Comparison of ENCODE assay signal across 16 cellular contexts in the genomic region with DNA sequence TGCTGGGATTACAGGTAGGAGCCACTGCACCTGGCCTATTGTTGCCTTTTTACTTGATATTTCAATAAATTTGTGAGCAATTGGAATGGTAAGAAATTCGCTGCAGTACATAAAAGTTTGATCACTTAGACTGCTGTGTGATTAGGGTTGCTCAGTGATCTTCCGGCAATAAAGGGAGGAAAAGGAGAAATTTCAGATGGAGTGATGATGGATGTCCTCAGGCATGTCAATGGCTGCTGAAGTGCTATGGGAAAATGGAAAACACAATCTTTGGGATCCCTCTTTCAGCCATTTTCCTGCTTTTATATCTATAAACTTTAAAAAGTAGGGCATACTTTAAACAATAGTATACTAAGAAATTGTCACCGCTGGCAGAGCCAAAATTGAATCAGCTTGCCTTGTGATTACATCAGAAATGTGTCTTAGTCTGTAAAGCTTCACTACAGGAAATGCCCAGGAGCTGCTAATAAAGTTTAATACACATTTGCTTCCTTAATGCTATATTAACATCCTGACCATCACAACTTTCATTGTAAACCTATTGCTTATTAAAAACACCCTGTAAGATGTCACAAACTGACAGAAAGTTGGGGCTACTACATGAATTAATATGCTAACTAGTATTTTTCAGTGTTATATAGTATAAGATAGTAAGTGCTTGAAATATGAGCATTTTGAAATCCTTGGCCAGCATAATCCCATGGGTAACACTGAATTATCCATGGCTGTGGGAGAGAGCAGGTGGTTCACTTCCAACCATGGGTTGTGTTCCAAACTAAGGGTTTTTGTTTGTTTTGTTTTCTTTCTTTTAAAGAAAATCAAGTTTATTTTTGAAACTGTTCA. TPM values are rescaled to one million over a fixed set of nuclear protein-coding genes. Genes with fewer than 3 reads are reported as not detected.
DNase-seq lines count a peak whose midpoint lies in the region; ATAC-seq, FAIRE-seq and TF ChIP-seq lines count a peak whose summit lies in the region.
"Had no signal": no experiment of that assay in that cellular context is flagged by ENCODE, and none has a peak within 500 bp of the region (broad histone marks: within the 10 kb centered on the region; RNA-seq: fewer than 3 reads in every experiment).

No MANE protein-coding gene starts in this region.

- peaks cover 9 to 14% of the 10 kb centered on the region in 2 experiments for H3K4me1 Mint-ChIP-seq in H9
- peaks cover 25% of the 10 kb centered on the region for H3K4me1 Mint-ChIP-seq in progenitor cell of endocrine pancreas (ENCODE audit: low read depth)

- intact Hi-C loops in K562 (cut with micrococcal nuclease): loop anchor here (10.0 kb wide), 1 partner anchor 1033 kb away; no protein-coding TSS in a partner anchor

- peaks cover 6% of the 10 kb centered on the region for H3K23me2 ChIP-seq in H9 (ENCODE audit: insufficient read length, low read depth, low read length, poor library complexity, severe bottlenecking)

- no peak overlapping the region for H3K14ac ChIP-seq in H9 (ENCODE audit: insufficient read depth, low read length)

- H3K36me3 ChIP-seq in K562 (ENCODE audit: control insufficient read depth, insufficient read depth, low read length) (no peaks in the 10 kb centered on the region), muscle layer of duodenum (ENCODE audit: control insufficient read depth in 1 of 2, insufficient read depth in 2 of 2, low read length in 2 of 2) (no peaks in the 10 kb centered on the region)
- H3K36me3 ChIP-seq: BLaER1 had no signal

- DNase-seq in ACHN (peak; percentile 45), H9 (peak; percentile 11), K562 (ENCODE audit: extremely low read depth in 1 of 4, low spot score in 3 of 4) (no peak), hypothalamus (lab: John Stamatoyannopoulos, UW) (no peak), progenitor cell of endocrine pancreas (ENCODE audit: low spot score, unreplicated experiment) (no peak), NCI-H226 (no peak)
- DNase-seq: activated CD4-positive, alpha-beta T cell treated with anti-CD3 and anti-CD28 coated beads for 36 hours; GDM1; NCI-H2081; stimulated activated CD4-positive, alpha-beta T cell treated with anti-CD3 and anti-CD28 coated beads, Interleukin-1b, Interleukin-23, amount 100 ng/mL, for 48 hours had no signal

- no peak for TF ChIP-seq POLR2A in K562 (conservative IDR thresholded peaks at IDR 0.05)

- POLR2A ChIA-PET in K562 (lab: Yijun Ruan, JAX): no interaction called here

- H3K27ac Mint-ChIP-seq in H9: no peak overlapping the region
- no peak overlapping the region for H3K27ac Mint-ChIP-seq in progenitor cell of endocrine pancreas
- H3K27ac Mint-ChIP-seq: activated CD4-positive, alpha-beta T cell treated with anti-CD3 and anti-CD28 coated beads for 36 hours had no signal

- no peak overlapping the region for H2BK15ac ChIP-seq in H9 (ENCODE audit: low read depth, low read length)

- H3K4me2 ChIP-seq in H9 (ENCODE audit: insufficient read depth, insufficient read length, low read length): no peak overlapping the region
- no peak overlapping the region for H3K4me2 ChIP-seq in K562 (ENCODE audit: insufficient read depth, low read length)
- H3K4me2 ChIP-seq: BLaER1 had no signal

- peaks cover 57% of the 10 kb centered on the region for H3K27me3 Mint-ChIP-seq in H9 (ENCODE audit: low read depth)
- peaks cover 13% of the 10 kb centered on the region for H3K27me3 Mint-ChIP-seq in progenitor cell of endocrine pancreas
- H3K27me3 Mint-ChIP-seq: activated CD4-positive, alpha-beta T cell treated with anti-CD3 and anti-CD28 coated beads for 36 hours had no signal

- no CpG with 5 or more reads among the region's 3 CpGs for WGBS in H9 (ENCODE audit: extremely low coverage, insufficient read length, low lambda C conversion rate)
- WGBS in K562 (ENCODE audit: insufficient coverage, low coverage, missing lambda C conversion rate): 46% methylated on average over 3 of the region's 3 CpGs

- H3K79me2 ChIP-seq in H9 (ENCODE audit: insufficient read depth, low read length) (no peaks in the 10 kb centered on the region), K562 (ENCODE audit: control insufficient read depth, insufficient read depth, low read length) (no peaks in the 10 kb centered on the region)

- no peaks in the 10 kb centered on the region for H3K79me1 ChIP-seq in H9 (ENCODE audit: insufficient read depth, low read depth, low read length, poor library complexity, severe bottlenecking)

- H3K27me3 ChIP-seq in H9 (ENCODE audit: insufficient read depth, low read length) (peaks cover 2% of the 10 kb centered on the region; the same call in 1 of the 2 replicates), K562 (ENCODE audit: control insufficient read depth in 2 of 2, insufficient read depth in 2 of 2, low read length in 2 of 2) (no peaks in the 10 kb centered on the region), muscle layer of duodenum (ENCODE audit: low read depth, low read length) (no peaks in the 10 kb centered on the region)
- H3K27me3 ChIP-seq: BLaER1 had no signal

- no peak overlapping the region for H2BK12ac ChIP-seq in H9 (ENCODE audit: insufficient read length, low read depth, low read length)

- H3K18ac ChIP-seq in H9 (ENCODE audit: insufficient read length, low read depth, low read length): no peak overlapping the region

- FAIRE-seq in K562 (lab: Jason Lieb, UNC): no peak
- FAIRE-seq: endometrium, GM18507 had no signal

- CTCF ChIA-PET in K562 (lab: Yijun Ruan, JAX; ENCODE audit: low intra/inter-chr PET ratio): no interaction called here

- TF ChIP-seq EP300 in K562 (IDR thresholded peaks at IDR 0.05; ENCODE audit: low read length): peak; percentile 51; the same call in 1 of the 2 replicates

- H3K4me1 ChIP-seq in H9 (ENCODE audit: insufficient read depth, low read length) (0 out of 2 replicates have a peak, but pooled peaks cover 2% of the 10 kb centered on the region), K562 (replicated peaks in 1 of 2; ENCODE audit: control insufficient read depth in 2 of 2, insufficient read depth in 2 of 2, low read length in 2 of 2) (peaks cover 20 to 21% of the 10 kb centered on the region in 2 experiments; a peak in 4 of 5 replicates), muscle layer of duodenum (ENCODE audit: control insufficient read depth in 1 of 2, insufficient read depth in 2 of 2, low read length in 2 of 2) (peaks cover 9 to 18% of the 10 kb centered on the region in 2 donors)

- TF ChIP-seq CTCF in H9 (conservative IDR thresholded peaks at IDR 0.05): no peak
- no peak for TF ChIP-seq CTCF in K562 (IDR thresholded peaks at IDR 0.05 in 2 of 3, conservative IDR thresholded peaks at IDR 0.05 in 1 of 3; ENCODE audit: insufficient read depth in 2 of 3, low read depth in 1 of 3, low read length in 3 of 3)
- no peak for TF ChIP-seq CTCF in progenitor cell of endocrine pancreas (IDR thresholded peaks at IDR 0.05; ENCODE audit: unreplicated experiment)

- H3K4me3 ChIP-seq in K562 (no peak overlapping the region), muscle layer of duodenum (ENCODE audit: low read depth in 1 of 2, low read length in 2 of 2) (no peak overlapping the region)
- H3K4me3 ChIP-seq: BLaER1 had no signal

- H2BK5ac ChIP-seq in H9 (ENCODE audit: insufficient read length, low read length): no peak overlapping the region

- H3K4me3 Mint-ChIP-seq in H9: no peak overlapping the region
- H3K4me3 Mint-ChIP-seq in progenitor cell of endocrine pancreas (ENCODE audit: low read depth): no peak overlapping the region
- H3K4me3 Mint-ChIP-seq: activated CD4-positive, alpha-beta T cell treated with anti-CD3 and anti-CD28 coated beads for 36 hours had no signal

- H3K27ac ChIP-seq in H9 (ENCODE audit: insufficient read length, low read depth, low read length) (no peak overlapping the region), K562 (ENCODE audit: extremely low read depth, low read depth, low read length) (no peak overlapping the region; the same call in 2 of the 3 replicates), muscle layer of duodenum (ENCODE audit: low read length) (peak overlapping the region; percentile 14)
- H3K27ac ChIP-seq: BLaER1 had no signal

- no peaks in the 10 kb centered on the region for H3K9me3 Mint-ChIP-seq in H9
- no peaks in the 10 kb centered on the region for H3K9me3 Mint-ChIP-seq in progenitor cell of endocrine pancreas (ENCODE audit: low read depth)

- no peak overlapping the region for H3K4ac ChIP-seq in H9 (ENCODE audit: low read depth, low read length)

- no peaks in the 10 kb centered on the region for H4K20me1 ChIP-seq in H9 (ENCODE audit: control insufficient read depth, insufficient read depth, insufficient read length)
- no peaks in the 10 kb centered on the region for H4K20me1 ChIP-seq in K562 (replicated peaks; ENCODE audit: control insufficient read depth, insufficient read depth, low read length)
- H4K20me1 ChIP-seq: BLaER1 had no signal

- in situ Hi-C loops in ACHN (cut with HindIII; ENCODE audit: low pct_ligation_motif_present, low pct_unique_long_range_greater_than_20kb, low sequenced_read_pairs): no loop called here
- in situ Hi-C loops in K562 (cut with MboI): no loop called here

- H2AK5ac ChIP-seq in H9 (ENCODE audit: insufficient read length, low read length): no peak overlapping the region

- no peak overlapping the region for H4K5ac ChIP-seq in H9 (ENCODE audit: insufficient read length, low read depth, low read length)

- H3K36me3 Mint-ChIP-seq in H9 (ENCODE audit: insufficient read depth in 1 of 3, low read depth in 3 of 3) (no peaks in the 10 kb centered on the region), progenitor cell of endocrine pancreas (ENCODE audit: insufficient read depth) (no peaks in the 10 kb centered on the region)

- no peak overlapping the region for H3K23ac ChIP-seq in H9 (ENCODE audit: insufficient read length, low read depth, low read length)

- TF ChIP-seq RAD21 in K562 (CRISPR knock-in tag; conservative IDR thresholded peaks at IDR 0.05 in 1 of 2, IDR thresholded peaks at IDR 0.05 in 1 of 2): no peak

- H3K9me1 ChIP-seq in K562 (ENCODE audit: control insufficient read depth, insufficient read depth, low read length): no peaks in the 10 kb centered on the region

- no peak overlapping the region for H3T11ph ChIP-seq in H9 (ENCODE audit: low read length)

- no peak overlapping the region for H2BK20ac ChIP-seq in H9 (ENCODE audit: low read depth, low read length, poor library complexity, severe bottlenecking)

- ATAC-seq in K562 (no peak), HG02678 (IDR thresholded peaks at IDR 0.05; ENCODE audit: unreplicated experiment) (no peak)
- ATAC-seq: activated CD4-positive, alpha-beta T cell treated with anti-CD3 and anti-CD28 coated beads for 36 hours; HCT116 had no signal

- H3K9me3 ChIP-seq in H9 (ENCODE audit: control insufficient read depth, low read depth, low read length): no peaks in the 10 kb centered on the region
- no peaks in the 10 kb centered on the region for H3K9me3 ChIP-seq in K562 (replicated peaks; ENCODE audit: control insufficient read depth, insufficient read depth, low read depth, low read length)
- H3K9me3 ChIP-seq in muscle layer of duodenum (ENCODE audit: control insufficient read depth in 1 of 2, low read length in 2 of 2): no peaks in the 10 kb centered on the region
- H3K9me3 ChIP-seq: BLaER1 had no signal

- H3K9ac ChIP-seq in H9 (ENCODE audit: extremely low read depth, insufficient read length, low read length) (no peak overlapping the region), K562 (ENCODE audit: insufficient read depth in 1 of 2, low read depth in 2 of 2, low read length in 2 of 2) (no peak overlapping the region)
- H3K9ac ChIP-seq: BLaER1 had no signal

- no peak overlapping the region for H4K8ac ChIP-seq in H9 (replicated peaks; ENCODE audit: insufficient read length, low read depth, low read length)

- no peak overlapping the region for H2BK120ac ChIP-seq in H9 (ENCODE audit: low read depth, low read length, poor library complexity, severe bottlenecking)

- no peak overlapping the region for H3K56ac ChIP-seq in H9 (ENCODE audit: insufficient read length, low read depth, low read length)

- no TSS peak for BruUV-seq in K562 (replicated peaks; lab: Mats Ljungman, UMichigan)

- H2AFZ ChIP-seq in H9 (ENCODE audit: low read length) (no peak overlapping the region), K562 (ENCODE audit: low read depth, low read length) (0 out of 2 replicates have a peak overlapping the region, but pooled peaks have one; percentile 44)

- H4K91ac ChIP-seq in H9 (ENCODE audit: insufficient read length, low read depth, low read length): no peak overlapping the region

RNA-seq across cellular contexts. Expression of gene FBXL14, which starts 13.8 kb away (rescaled TPM):
- total RNA-seq in H9 (2021): 15.6 and 16.0 TPM in 2 replicates
- total RNA-seq in K562 (2011; cell fraction: chromatin; rRNA removed; ENCODE audit: low replicate concordance): 1.6 and 6.6 TPM in 2 replicates
- total RNA-seq in K562 (2011; cell fraction: nucleolus; rRNA removed): 7.8 and 11.2 TPM in 2 replicates
- total RNA-seq in K562 (2011; cell fraction: nucleoplasm; rRNA removed): 4.3 and 5.0 TPM in 2 replicates
- total RNA-seq in K562 (2014; rRNA removed): 7.1 and 7.8 TPM in 2 replicates
- total RNA-seq in K562 (2014; rRNA removed; fragmentation: Illumina TruSeq; extraction: Trizol): 0.22 and 0.65 TPM in 2 replicates
- total RNA-seq in K562 (2015; rRNA removed; fragmentation: Illumina TruSeq; extraction: Trizol): 4.8 and 5.3 TPM in 2 replicates
- 9.8 and 11.0 TPM in 2 replicates for total RNA-seq in K562 (2021)
- 3.3 and 4.6 TPM in 2 replicates for polyA plus RNA-seq in K562 (2011; rRNA removed)
- 6.7 and 16.0 TPM in 2 replicates for polyA plus RNA-seq in K562 (2011; cell fraction: cytosol; rRNA removed)
- 3.4 and 5.1 TPM in 2 replicates for polyA plus RNA-seq in K562 (2011; cell fraction: nucleus; rRNA removed)
- 6.5 and 9.3 TPM in 2 replicates for polyA plus RNA-seq in K562 (2012)
- polyA plus RNA-seq in K562 (2014; fragmentation: Illumina TruSeq; extraction: Trizol): 1.2 and 3.3 TPM in 2 replicates
- polyA plus RNA-seq in K562 (2014; fragmentation: Nextera tagmentation; extraction: Ambion mirVana): under 1 TPM; 0.13 to 0.17 TPM
- polyA plus RNA-seq in K562 (2014; rRNA removed): 6.3 and 7.6 TPM in 2 replicates
- polyA minus RNA-seq in K562 (2011; rRNA and poly(A)+ RNA removed): 3.3 and 6.3 TPM in 2 replicates
- 8.7 TPM in 2 replicates for polyA minus RNA-seq in K562 (2011; cell fraction: cytosol; rRNA and poly(A)+ RNA removed)
- polyA minus RNA-seq in K562 (2011; cell fraction: nucleus; rRNA and poly(A)+ RNA removed): 5.9 and 7.4 TPM in 2 replicates
- 33.9 and 37.7 TPM in 2 replicates for total RNA-seq in progenitor cell of endocrine pancreas

RNA-seq across cellular contexts. Expression of gene WNT5B, which starts 20.9 kb away (rescaled TPM):
- 0.61 and 1.5 TPM in 2 replicates for total RNA-seq in H9 (2021)
- total RNA-seq in K562 (2011; cell fraction: chromatin; rRNA removed; ENCODE audit: low replicate concordance): 2.9 and 11.1 TPM in 2 replicates
- 12.0 TPM in 2 replicates for total RNA-seq in K562 (2011; cell fraction: nucleolus; rRNA removed)
- 6.7 and 8.2 TPM in 2 replicates for total RNA-seq in K562 (2011; cell fraction: nucleoplasm; rRNA removed)
- 15.0 and 16.8 TPM in 2 replicates for total RNA-seq in K562 (2014; rRNA removed)
- total RNA-seq in K562 (2014; rRNA removed; fragmentation: Illumina TruSeq; extraction: Trizol): 5.3 and 5.4 TPM in 2 replicates
- 7.8 and 8.9 TPM in 2 replicates for total RNA-seq in K562 (2015; rRNA removed; fragmentation: Illumina TruSeq; extraction: Trizol)
- total RNA-seq in K562 (2021): 14.6 and 18.4 TPM in 2 replicates
- polyA plus RNA-seq in K562 (2011; rRNA removed): 3.0 and 5.1 TPM in 2 replicates
- polyA plus RNA-seq in K562 (2011; cell fraction: cytosol; rRNA removed): 5.7 and 6.2 TPM in 2 replicates
- 5.1 and 6.0 TPM in 2 replicates for polyA plus RNA-seq in K562 (2011; cell fraction: nucleus; rRNA removed)
- polyA plus RNA-seq in K562 (2012): 3.9 and 8.4 TPM in 2 replicates
- polyA plus RNA-seq in K562 (2014; fragmentation: Illumina TruSeq; extraction: Trizol): 5.4 and 6.8 TPM in 2 replicates
- under 1 TPM; 0.42 to 0.80 TPM for polyA plus RNA-seq in K562 (2014; fragmentation: Nextera tagmentation; extraction: Ambion mirVana)
- 5.4 and 6.2 TPM in 2 replicates for polyA plus RNA-seq in K562 (2014; rRNA removed)
- polyA minus RNA-seq in K562 (2011; rRNA and poly(A)+ RNA removed): 4.1 and 5.8 TPM in 2 replicates
- polyA minus RNA-seq in K562 (2011; cell fraction: cytosol; rRNA and poly(A)+ RNA removed): 5.7 and 6.3 TPM in 2 replicates
- 1.5 and 3.0 TPM in 2 replicates for polyA minus RNA-seq in K562 (2011; cell fraction: nucleus; rRNA and poly(A)+ RNA removed)
- 8.9 and 10.1 TPM in 2 replicates for total RNA-seq in progenitor cell of endocrine pancreas
- total RNA-seq: activated CD4-positive, alpha-beta T cell treated with anti-CD3 and anti-CD28 coated beads for 36 hours had no signal

Comparison
In these comparisons a context has a peak if more than half of its experiments do, and no peak if none do; other contexts are left out.
1. DNase-seq: peak in ACHN (single experiment) and H9 (single experiment); none in K562 (0 of 4), hypothalamus (0 of 51), progenitor cell of endocrine pancreas (single experiment) and NCI-H226 (single experiment).